In the genomic region with DNA sequence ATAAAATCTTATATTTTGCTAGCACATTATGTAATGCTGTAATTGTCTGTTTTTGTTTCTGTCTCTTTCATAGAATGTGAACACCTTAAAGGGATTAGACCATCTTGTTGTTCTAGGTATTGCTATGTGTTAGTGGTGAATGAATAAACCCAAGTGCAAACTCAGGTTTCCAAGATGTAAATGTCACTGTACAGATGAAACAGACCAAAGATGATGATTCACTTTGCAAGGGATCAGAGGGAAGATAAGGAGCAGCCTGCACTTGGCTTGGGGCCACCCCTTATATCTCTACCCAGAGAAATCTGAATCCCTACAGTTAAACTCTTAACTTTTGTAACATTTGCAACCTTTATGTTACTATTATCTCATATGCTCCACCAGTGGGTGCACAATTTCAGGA, we compare ENCODE assay signal across 1 cellular context.
A peak's percentile ranks its signal among the peaks of the same experiment; 100 is the strongest.
TF ChIP-seq lines count a peak whose summit lies in the region.

No MANE protein-coding gene starts in this region.

TF ChIP-seq in K562, 482 proteins besides CTCF, POLR2A, EP300 and RAD21 (continued from another document and continues in another):
- no peak for TF ChIP-seq ZNF444 (CRISPR knock-in tag; IDR thresholded peaks at IDR 0.05)
- no peak for TF ChIP-seq ZNF24 (IDR thresholded peaks at IDR 0.05)
- TF ChIP-seq SAFB2 (IDR thresholded peaks at IDR 0.05; ENCODE audit: borderline replicate concordance, low read depth, low read length, severe bottlenecking) = no peak
- TF ChIP-seq JUND (IDR thresholded peaks at IDR 0.05; ENCODE audit: borderline replicate concordance, low read depth, low read length) = peak; percentile 95
- peak; percentile 88; the same call in 2 of the 3 replicates for TF ChIP-seq JUND (tag; IDR thresholded peaks at IDR 0.05; ENCODE audit: borderline replicate concordance, low read depth, low read length)
- TF ChIP-seq YBX1 (IDR thresholded peaks at IDR 0.05) = no peak
- TF ChIP-seq RBFOX2 (IDR thresholded peaks at IDR 0.05; ENCODE audit: low read depth, low read length) = no peak
- TF ChIP-seq SIN3A (IDR thresholded peaks at IDR 0.05; ENCODE audit: borderline replicate concordance in 2 of 2, control insufficient read depth in 1 of 2, low read depth in 2 of 2, low read length in 2 of 2) = no peak
- TF ChIP-seq TAF15 (IDR thresholded peaks at IDR 0.05; ENCODE audit: low read depth, low read length) = no peak
- TF ChIP-seq, protein P1, sequence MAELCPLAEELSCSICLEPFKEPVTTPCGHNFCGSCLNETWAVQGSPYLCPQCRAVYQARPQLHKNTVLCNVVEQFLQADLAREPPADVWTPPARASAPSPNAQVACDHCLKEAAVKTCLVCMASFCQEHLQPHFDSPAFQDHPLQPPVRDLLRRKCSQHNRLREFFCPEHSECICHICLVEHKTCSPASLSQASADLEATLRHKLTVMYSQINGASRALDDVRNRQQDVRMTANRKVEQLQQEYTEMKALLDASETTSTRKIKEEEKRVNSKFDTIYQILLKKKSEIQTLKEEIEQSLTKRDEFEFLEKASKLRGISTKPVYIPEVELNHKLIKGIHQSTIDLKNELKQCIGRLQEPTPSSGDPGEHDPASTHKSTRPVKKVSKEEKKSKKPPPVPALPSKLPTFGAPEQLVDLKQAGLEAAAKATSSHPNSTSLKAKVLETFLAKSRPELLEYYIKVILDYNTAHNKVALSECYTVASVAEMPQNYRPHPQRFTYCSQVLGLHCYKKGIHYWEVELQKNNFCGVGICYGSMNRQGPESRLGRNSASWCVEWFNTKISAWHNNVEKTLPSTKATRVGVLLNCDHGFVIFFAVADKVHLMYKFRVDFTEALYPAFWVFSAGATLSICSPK (IDR thresholded peaks at IDR 0.05; ENCODE audit: borderline replicate concordance) = no peak
- TF ChIP-seq, protein P2, sequence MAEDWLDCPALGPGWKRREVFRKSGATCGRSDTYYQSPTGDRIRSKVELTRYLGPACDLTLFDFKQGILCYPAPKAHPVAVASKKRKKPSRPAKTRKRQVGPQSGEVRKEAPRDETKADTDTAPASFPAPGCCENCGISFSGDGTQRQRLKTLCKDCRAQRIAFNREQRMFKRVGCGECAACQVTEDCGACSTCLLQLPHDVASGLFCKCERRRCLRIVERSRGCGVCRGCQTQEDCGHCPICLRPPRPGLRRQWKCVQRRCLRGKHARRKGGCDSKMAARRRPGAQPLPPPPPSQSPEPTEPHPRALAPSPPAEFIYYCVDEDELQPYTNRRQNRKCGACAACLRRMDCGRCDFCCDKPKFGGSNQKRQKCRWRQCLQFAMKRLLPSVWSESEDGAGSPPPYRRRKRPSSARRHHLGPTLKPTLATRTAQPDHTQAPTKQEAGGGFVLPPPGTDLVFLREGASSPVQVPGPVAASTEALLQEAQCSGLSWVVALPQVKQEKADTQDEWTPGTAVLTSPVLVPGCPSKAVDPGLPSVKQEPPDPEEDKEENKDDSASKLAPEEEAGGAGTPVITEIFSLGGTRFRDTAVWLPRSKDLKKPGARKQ (CRISPR knock-in tag; IDR thresholded peaks at IDR 0.05) = no peak
- no peak for TF ChIP-seq BRF1 (IDR thresholded peaks at IDR 0.05; ENCODE audit: borderline replicate concordance, extremely low read depth, insufficient read length)
- TF ChIP-seq FOXJ3 (CRISPR knock-in tag; IDR thresholded peaks at IDR 0.05) = no peak
- TF ChIP-seq, protein P3, sequence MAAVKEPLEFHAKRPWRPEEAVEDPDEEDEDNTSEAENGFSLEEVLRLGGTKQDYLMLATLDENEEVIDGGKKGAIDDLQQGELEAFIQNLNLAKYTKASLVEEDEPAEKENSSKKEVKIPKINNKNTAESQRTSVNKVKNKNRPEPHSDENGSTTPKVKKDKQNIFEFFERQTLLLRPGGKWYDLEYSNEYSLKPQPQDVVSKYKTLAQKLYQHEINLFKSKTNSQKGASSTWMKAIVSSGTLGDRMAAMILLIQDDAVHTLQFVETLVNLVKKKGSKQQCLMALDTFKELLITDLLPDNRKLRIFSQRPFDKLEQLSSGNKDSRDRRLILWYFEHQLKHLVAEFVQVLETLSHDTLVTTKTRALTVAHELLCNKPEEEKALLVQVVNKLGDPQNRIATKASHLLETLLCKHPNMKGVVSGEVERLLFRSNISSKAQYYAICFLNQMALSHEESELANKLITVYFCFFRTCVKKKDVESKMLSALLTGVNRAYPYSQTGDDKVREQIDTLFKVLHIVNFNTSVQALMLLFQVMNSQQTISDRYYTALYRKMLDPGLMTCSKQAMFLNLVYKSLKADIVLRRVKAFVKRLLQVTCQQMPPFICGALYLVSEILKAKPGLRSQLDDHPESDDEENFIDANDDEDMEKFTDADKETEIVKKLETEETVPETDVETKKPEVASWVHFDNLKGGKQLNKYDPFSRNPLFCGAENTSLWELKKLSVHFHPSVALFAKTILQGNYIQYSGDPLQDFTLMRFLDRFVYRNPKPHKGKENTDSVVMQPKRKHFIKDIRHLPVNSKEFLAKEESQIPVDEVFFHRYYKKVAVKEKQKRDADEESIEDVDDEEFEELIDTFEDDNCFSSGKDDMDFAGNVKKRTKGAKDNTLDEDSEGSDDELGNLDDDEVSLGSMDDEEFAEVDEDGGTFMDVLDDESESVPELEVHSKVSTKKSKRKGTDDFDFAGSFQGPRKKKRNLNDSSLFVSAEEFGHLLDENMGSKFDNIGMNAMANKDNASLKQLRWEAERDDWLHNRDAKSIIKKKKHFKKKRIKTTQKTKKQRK (IDR thresholded peaks at IDR 0.05; ENCODE audit: borderline replicate concordance, low read depth, low read length) = no peak
- TF ChIP-seq, protein P4, sequence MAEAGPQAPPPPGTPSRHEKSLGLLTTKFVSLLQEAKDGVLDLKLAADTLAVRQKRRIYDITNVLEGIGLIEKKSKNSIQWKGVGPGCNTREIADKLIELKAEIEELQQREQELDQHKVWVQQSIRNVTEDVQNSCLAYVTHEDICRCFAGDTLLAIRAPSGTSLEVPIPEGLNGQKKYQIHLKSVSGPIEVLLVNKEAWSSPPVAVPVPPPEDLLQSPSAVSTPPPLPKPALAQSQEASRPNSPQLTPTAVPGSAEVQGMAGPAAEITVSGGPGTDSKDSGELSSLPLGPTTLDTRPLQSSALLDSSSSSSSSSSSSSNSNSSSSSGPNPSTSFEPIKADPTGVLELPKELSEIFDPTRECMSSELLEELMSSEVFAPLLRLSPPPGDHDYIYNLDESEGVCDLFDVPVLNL (CRISPR knock-in tag; IDR thresholded peaks at IDR 0.05; ENCODE audit: low read depth) = no peak
- no peak for TF ChIP-seq ZNF830 (CRISPR knock-in tag; IDR thresholded peaks at IDR 0.05)
- TF ChIP-seq MYNN (IDR thresholded peaks at IDR 0.05) = no peak; the same call in 1 of the 2 replicates
- TF ChIP-seq MYNN (CRISPR knock-in tag; IDR thresholded peaks at IDR 0.05) = no peak
- TF ChIP-seq HOXB6 (CRISPR knock-in tag; IDR thresholded peaks at IDR 0.05; ENCODE audit: borderline replicate concordance) = no peak
- no peak for TF ChIP-seq SP1 (CRISPR knock-in tag; IDR thresholded peaks at IDR 0.05)
- peak in 1 of 2 experiments; percentile 82; a peak in 2 of 4 replicates for TF ChIP-seq HDAC1 (IDR thresholded peaks at IDR 0.05)
- 0 out of 2 replicates have a peak, but pooled peaks have one; percentile 9 for TF ChIP-seq ZNF354B (CRISPR knock-in tag; IDR thresholded peaks at IDR 0.05)
- no peak for TF ChIP-seq SMARCA5 (IDR thresholded peaks at IDR 0.05)
- peak; percentile 79 for TF ChIP-seq GATA2 (CRISPR knock-in tag; IDR thresholded peaks at IDR 0.05)
- TF ChIP-seq, protein P5, sequence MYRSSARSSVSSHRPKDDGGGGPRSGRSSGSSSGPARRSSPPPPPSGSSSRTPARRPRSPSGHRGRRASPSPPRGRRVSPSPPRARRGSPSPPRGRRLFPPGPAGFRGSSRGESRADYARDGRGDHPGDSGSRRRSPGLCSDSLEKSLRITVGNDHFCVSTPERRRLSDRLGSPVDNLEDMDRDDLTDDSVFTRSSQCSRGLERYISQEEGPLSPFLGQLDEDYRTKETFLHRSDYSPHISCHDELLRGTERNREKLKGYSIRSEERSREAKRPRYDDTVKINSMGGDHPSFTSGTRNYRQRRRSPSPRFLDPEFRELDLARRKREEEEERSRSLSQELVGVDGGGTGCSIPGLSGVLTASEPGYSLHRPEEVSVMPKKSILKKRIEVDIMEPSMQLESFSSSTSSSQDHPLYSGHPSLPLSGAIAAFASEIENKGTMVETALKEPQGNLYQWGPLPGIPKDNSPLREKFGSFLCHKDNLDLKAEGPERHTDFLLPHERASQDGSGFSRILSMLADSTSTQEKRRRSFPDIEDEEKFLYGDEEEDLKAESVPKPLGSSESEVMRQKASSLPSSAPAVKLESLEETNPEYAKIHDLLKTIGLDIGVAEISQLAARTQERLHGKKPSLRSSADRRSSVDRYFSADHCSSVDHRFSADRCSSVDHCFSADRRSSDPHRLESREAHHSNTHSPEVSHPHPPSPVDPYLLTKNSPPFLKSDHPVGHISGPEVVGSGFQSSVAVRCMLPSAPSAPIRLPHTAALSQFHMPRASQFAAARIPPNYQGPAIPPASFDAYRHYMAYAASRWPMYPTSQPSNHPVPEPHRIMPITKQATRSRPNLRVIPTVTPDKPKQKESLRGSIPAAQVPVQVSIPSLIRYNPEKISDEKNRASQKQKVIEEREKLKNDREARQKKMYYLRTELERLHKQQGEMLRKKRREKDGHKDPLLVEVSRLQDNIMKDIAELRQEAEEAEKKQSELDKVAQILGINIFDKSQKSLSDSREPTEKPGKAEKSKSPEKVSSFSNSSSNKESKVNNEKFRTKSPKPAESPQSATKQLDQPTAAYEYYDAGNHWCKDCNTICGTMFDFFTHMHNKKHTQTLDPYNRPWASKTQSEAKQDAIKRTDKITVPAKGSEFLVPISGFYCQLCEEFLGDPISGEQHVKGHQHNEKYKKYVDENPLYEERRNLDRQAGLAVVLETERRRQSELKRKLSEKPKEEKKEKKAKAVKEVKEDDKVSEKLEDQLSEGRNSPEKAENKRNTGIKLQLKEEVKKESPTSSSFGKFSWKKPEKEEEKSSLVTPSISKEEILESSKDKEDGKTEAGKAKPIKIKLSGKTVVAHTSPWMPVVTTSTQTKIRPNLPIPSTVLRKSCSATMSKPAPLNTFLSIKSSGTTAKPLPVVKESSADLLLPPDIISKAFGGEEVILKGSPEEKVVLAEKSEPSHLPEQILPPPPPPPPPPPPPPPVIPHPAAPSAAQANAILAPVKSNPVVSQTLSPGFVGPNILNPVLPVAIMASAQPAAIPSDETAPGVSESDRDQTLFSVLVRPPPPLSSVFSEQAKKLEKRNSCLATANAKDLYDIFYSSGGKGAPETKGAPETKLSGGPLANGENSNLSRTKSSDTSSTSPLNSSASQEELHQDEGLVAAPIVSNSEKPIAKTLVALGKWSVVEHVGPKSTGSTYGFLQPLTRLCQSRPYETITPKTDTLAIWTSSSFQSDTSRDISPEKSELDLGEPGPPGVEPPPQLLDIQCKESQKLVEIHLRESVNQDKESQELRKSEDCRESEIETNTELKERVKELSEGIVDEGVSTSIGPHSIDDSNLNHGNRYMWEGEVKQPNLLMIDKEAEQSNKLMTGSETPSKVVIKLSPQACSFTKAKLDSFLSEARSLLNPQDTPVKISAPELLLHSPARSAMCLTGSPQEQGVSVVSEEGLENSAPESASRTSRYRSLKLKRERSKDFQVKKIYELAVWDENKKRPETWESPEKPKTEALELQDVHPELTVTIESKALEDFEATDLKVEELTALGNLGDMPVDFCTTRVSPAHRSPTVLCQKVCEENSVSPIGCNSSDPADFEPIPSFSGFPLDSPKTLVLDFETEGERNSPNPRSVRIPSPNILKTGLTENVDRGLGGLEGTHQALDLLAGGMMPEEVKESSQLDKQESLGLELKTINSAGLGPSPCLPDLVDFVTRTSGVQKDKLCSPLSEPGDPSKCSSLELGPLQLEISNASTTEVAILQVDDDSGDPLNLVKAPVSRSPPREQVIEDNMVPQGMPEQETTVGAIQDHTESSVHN (IDR thresholded peaks at IDR 0.05; ENCODE audit: borderline replicate concordance in 1 of 2, low read depth in 1 of 2) = no peak
- TF ChIP-seq HNRNPUL1 (IDR thresholded peaks at IDR 0.05; ENCODE audit: low read length) = no peak
- TF ChIP-seq, protein P6, sequence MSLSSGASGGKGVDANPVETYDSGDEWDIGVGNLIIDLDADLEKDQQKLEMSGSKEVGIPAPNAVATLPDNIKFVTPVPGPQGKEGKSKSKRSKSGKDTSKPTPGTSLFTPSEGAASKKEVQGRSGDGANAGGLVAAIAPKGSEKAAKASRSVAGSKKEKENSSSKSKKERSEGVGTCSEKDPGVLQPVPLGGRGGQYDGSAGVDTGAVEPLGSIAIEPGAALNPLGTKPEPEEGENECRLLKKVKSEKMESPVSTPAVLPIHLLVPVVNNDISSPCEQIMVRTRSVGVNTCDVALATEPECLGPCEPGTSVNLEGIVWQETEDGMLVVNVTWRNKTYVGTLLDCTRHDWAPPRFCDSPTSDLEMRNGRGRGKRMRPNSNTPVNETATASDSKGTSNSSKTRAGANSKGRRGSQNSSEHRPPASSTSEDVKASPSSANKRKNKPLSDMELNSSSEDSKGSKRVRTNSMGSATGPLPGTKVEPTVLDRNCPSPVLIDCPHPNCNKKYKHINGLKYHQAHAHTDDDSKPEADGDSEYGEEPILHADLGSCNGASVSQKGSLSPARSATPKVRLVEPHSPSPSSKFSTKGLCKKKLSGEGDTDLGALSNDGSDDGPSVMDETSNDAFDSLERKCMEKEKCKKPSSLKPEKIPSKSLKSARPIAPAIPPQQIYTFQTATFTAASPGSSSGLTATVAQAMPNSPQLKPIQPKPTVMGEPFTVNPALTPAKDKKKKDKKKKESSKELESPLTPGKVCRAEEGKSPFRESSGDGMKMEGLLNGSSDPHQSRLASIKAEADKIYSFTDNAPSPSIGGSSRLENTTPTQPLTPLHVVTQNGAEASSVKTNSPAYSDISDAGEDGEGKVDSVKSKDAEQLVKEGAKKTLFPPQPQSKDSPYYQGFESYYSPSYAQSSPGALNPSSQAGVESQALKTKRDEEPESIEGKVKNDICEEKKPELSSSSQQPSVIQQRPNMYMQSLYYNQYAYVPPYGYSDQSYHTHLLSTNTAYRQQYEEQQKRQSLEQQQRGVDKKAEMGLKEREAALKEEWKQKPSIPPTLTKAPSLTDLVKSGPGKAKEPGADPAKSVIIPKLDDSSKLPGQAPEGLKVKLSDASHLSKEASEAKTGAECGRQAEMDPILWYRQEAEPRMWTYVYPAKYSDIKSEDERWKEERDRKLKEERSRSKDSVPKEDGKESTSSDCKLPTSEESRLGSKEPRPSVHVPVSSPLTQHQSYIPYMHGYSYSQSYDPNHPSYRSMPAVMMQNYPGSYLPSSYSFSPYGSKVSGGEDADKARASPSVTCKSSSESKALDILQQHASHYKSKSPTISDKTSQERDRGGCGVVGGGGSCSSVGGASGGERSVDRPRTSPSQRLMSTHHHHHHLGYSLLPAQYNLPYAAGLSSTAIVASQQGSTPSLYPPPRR (CRISPR knock-in tag; IDR thresholded peaks at IDR 0.05; ENCODE audit: borderline replicate concordance) = no peak
- no peak for TF ChIP-seq CREB1 (IDR thresholded peaks at IDR 0.05)
- TF ChIP-seq CREB1 (CRISPR knock-in tag; IDR thresholded peaks at IDR 0.05) = no peak
- no peak for TF ChIP-seq TEAD2 (tag; IDR thresholded peaks at IDR 0.05)
